ENCODE assay signal across 24 cellular contexts in genomic region chr5:10432059-10433008, GRCh38. TPM values are rescaled to one million over a fixed set of nuclear protein-coding genes. Genes with fewer than 3 reads are reported as not detected.
DNase-seq lines count a peak whose midpoint lies in the region; ATAC-seq and TF ChIP-seq lines count a peak whose summit lies in the region.
"Had no signal": no experiment of that assay in that cellular context is flagged by ENCODE, and none has a peak within 500 bp of the region (broad histone marks: within the 10 kb centered on the region; RNA-seq: fewer than 3 reads in every experiment).

No MANE protein-coding gene starts in this region.

- no TSS peak for BruUV-seq in A673 (replicated peaks; lab: Mats Ljungman, UMichigan)

- CTCF ChIA-PET in A673 (lab: Charles Lee) = no interaction called here

- no peak for TF ChIP-seq CTCF in A673 (conservative IDR thresholded peaks at IDR 0.05; ENCODE audit: low read depth, low read length)

- POLR2A ChIA-PET in A673 (lab: Charles Lee; ENCODE audit: low non-redundant PET) = no interaction called here

- DNase-seq in DMS 273 (lab: John Stamatoyannopoulos, UW; ENCODE audit: unreplicated experiment) (peak; percentile 70), DMS 273 treated with DMSO at 0.1 percent for 48 hours (lab: John Stamatoyannopoulos, UW) (no peak), G401 (ENCODE audit: low spot score) (peak; percentile 40), SJCRH30 (peak; percentile 34 to 56), myocyte (ENCODE audit: low read depth) (peak; percentile 91), A673 (ENCODE audit: low spot score) (no peak)
- DNase-seq: activated CD4-positive, alpha-beta T cell treated with anti-CD3 and anti-CD28 coated beads, Interleukin-2, amount 50 U/mL, for 4 hours; aorta; colonic mucosa; mesendoderm; MM.1S; NCI-H2081; stimulated activated naive CD4-positive, alpha-beta T cell treated with Interleukin-2 at 50 U/mL for 16 hours; upper lobe of left lung had no signal

- H3K36me3 ChIP-seq in SJCRH30 (peaks cover 8% of the 10 kb centered on the region; the same call in 1 of the 2 replicates), A673 (ENCODE audit: insufficient read depth, low read length, poor library complexity, severe bottlenecking) (peaks cover 62% of the 10 kb centered on the region)
- H3K36me3 ChIP-seq: colonic mucosa had no signal

- H3K27me3 ChIP-seq in SJCRH30 (no peaks in the 10 kb centered on the region), A673 (replicated peaks; ENCODE audit: insufficient read depth, low read depth, low read length, poor library complexity) (no peaks in the 10 kb centered on the region)
- H3K27me3 ChIP-seq: colonic mucosa, upper lobe of left lung had no signal

- ATAC-seq in SK-N-SH treated with all-trans-retinoic acid at 6 μM for 48 hours (no peak), HG02840 (IDR thresholded peaks at IDR 0.05; ENCODE audit: low FRiP score, unreplicated experiment) (no peak)
- ATAC-seq: GM23338 had no signal

- H3K27ac ChIP-seq in SJCRH30 (no peak overlapping the region), A673 (ENCODE audit: low read depth, low read length, poor library complexity, severe bottlenecking) (no peak overlapping the region)
- H3K27ac ChIP-seq: 22Rv1, C4-2B, colonic mucosa, RWPE1, skin epidermis, upper lobe of left lung had no signal

- H3K4me1 ChIP-seq in SJCRH30 = 0 out of 2 replicates have a peak, but pooled peaks cover 2% of the 10 kb centered on the region
- H3K4me1 ChIP-seq in A673 (ENCODE audit: insufficient read depth, low read length, poor library complexity, severe bottlenecking) = no peaks in the 10 kb centered on the region
- H3K4me1 ChIP-seq: colonic mucosa, upper lobe of left lung had no signal

- H3K9me3 ChIP-seq in SJCRH30 (replicated peaks) = no peaks in the 10 kb centered on the region
- H3K9me3 ChIP-seq in A673 (ENCODE audit: low read depth, low read length, poor library complexity, severe bottlenecking) = no peaks in the 10 kb centered on the region
- H3K9me3 ChIP-seq: colonic mucosa, upper lobe of left lung had no signal

- intact Hi-C loops in A673 (cut with micrococcal nuclease; ENCODE audit: unreplicated experiment) = no loop called here

- H3K4me3 ChIP-seq in SJCRH30 = no peak overlapping the region
- H3K4me3 ChIP-seq in A673 (ENCODE audit: low read depth, low read length, poor library complexity, severe bottlenecking) = no peak overlapping the region
- H3K4me3 ChIP-seq: colonic mucosa, GM23338, skin epidermis, upper lobe of left lung had no signal

- in situ Hi-C loops in G401 (cut with HindIII; ENCODE audit: low sequenced_read_pairs) = no loop called here

TF ChIP-seq in SK-N-SH treated with all-trans-retinoic acid at 6 μM for 48 hours, 23 proteins besides CTCF, POLR2A, EP300 and RAD21:
- TF ChIP-seq ZFP30 (CRISPR knock-in tag; IDR thresholded peaks at IDR 0.05) (no peak), GLIS3 (CRISPR knock-in tag; IDR thresholded peaks at IDR 0.05) (no peak), CREB5 (CRISPR knock-in tag; IDR thresholded peaks at IDR 0.05; ENCODE audit: low read depth) (no peak), ZNF565 (CRISPR knock-in tag; conservative IDR thresholded peaks at IDR 0.05; ENCODE audit: low read depth) (no peak), ESRRG (CRISPR knock-in tag; IDR thresholded peaks at IDR 0.05) (no peak), ISL1 (CRISPR knock-in tag; IDR thresholded peaks at IDR 0.05) (no peak), CSDC2 (CRISPR knock-in tag; IDR thresholded peaks at IDR 0.05) (no peak), ARNTL (CRISPR knock-in tag; IDR thresholded peaks at IDR 0.05; ENCODE audit: borderline replicate concordance, low read depth) (no peak)

RNA-seq across cellular contexts. Expression of gene ROPN1L, which starts 9.3 kb away (rescaled TPM):
- total RNA-seq in G401 (2014; rRNA removed; shearing (Covaris generic)) = 4.0 TPM in 1 of 2 replicates, not detected in the other
- 0.14 TPM in 1 of 2 replicates, not detected in the other for total RNA-seq in SJCRH30 (2014; rRNA removed; shearing (Covaris generic))
- total RNA-seq in myocyte (0.68 and 0.94 TPM in 2 replicates), A673 (2021) (0.24 and 0.39 TPM in 2 replicates)
- polyA plus RNA-seq in myocyte (2012) = 1.9 TPM
- total RNA-seq: colonic mucosa, epithelial cell of proximal tubule, GM23338, HT1080 had no signal
- polyA plus RNA-seq: keratinocyte had no signal

Comparison
In these comparisons a context has a peak if more than half of its experiments do, and no peak if none do; other contexts are left out.
1. DNase-seq: peak in DMS 273 (single experiment), G401 (single experiment), SJCRH30 (2 of 2) and myocyte (single experiment); none in DMS 273 treated with DMSO at 0.1 percent for 48 hours (single experiment) and A673 (single experiment).